Comparison of ENCODE assay signal across 14 cellular contexts in genomic region chr11:36421546-36422155, GRCh38.
A peak's percentile ranks its signal among the peaks of the same experiment; 100 is the strongest.
DNase-seq lines count a peak whose midpoint lies in the region; ATAC-seq and TF ChIP-seq lines count a peak whose summit lies in the region.
"Had no signal": no experiment of that assay in that cellular context is flagged by ENCODE, and none has a peak within 500 bp of the region (broad histone marks: within the 10 kb centered on the region; RNA-seq: fewer than 3 reads in every experiment).

No MANE protein-coding gene starts in this region.

- H3K27me3 Mint-ChIP-seq in stimulated activated naive CD8-positive, alpha-beta T cell treated with anti-CD3 and anti-CD28 coated beads, Interleukin-15, Interleukin-2, amounts not matched to agents 100 ng/mL and 50 ng/mL, for 24 hours: peaks cover 34% of the 10 kb centered on the region
- peaks cover 43% of the 10 kb centered on the region for H3K27me3 Mint-ChIP-seq in activated naive CD8-positive, alpha-beta T cell treated with anti-CD3 and anti-CD28 coated beads for 36 hours

- peak overlapping the region; percentile 84 for H3K27ac ChIP-seq in mesodermal cell (ENCODE audit: low read depth, low read length, severe bottlenecking)
- H3K27ac ChIP-seq in vagina: peak overlapping the region; percentile 39
- H3K27ac ChIP-seq: prostate gland had no signal

- WGBS in mesodermal cell (ENCODE audit: insufficient coverage in 2 of 2), 2 experiments: 92 to 95% methylated on average over 3 of the region's 6 CpGs

- no peak for TF ChIP-seq POLR2A in vagina (IDR thresholded peaks at IDR 0.05)

- H3K36me3 ChIP-seq in mesodermal cell (ENCODE audit: control insufficient read depth, insufficient read depth, low read length) (peaks cover 67% of the 10 kb centered on the region), vagina (peaks cover 0 to 6% of the 10 kb centered on the region in 2 donors)
- H3K36me3 ChIP-seq: prostate gland had no signal

- H3K9me3 ChIP-seq in mesodermal cell (ENCODE audit: control insufficient read depth, low read length): no peaks in the 10 kb centered on the region
- H3K9me3 ChIP-seq in vagina: no peaks in the 10 kb centered on the region
- H3K9me3 ChIP-seq: prostate gland had no signal

- intact Hi-C loops in vagina (cut with DNase I): no loop called here

- H3K4me1 Mint-ChIP-seq in stimulated activated naive CD8-positive, alpha-beta T cell treated with anti-CD3 and anti-CD28 coated beads, Interleukin-15, Interleukin-2, amounts not matched to agents 100 ng/mL and 50 ng/mL, for 24 hours (ENCODE audit: low read depth): peaks cover 75% of the 10 kb centered on the region
- H3K4me1 Mint-ChIP-seq in activated naive CD8-positive, alpha-beta T cell treated with anti-CD3 and anti-CD28 coated beads for 36 hours: peaks cover 29% of the 10 kb centered on the region

- H3K27ac Mint-ChIP-seq in stimulated activated naive CD8-positive, alpha-beta T cell treated with anti-CD3 and anti-CD28 coated beads, Interleukin-15, Interleukin-2, amounts not matched to agents 100 ng/mL and 50 ng/mL, for 24 hours: peak overlapping the region; percentile 88
- H3K27ac Mint-ChIP-seq in activated naive CD8-positive, alpha-beta T cell treated with anti-CD3 and anti-CD28 coated beads for 36 hours: peak overlapping the region; percentile 23
- H3K27ac Mint-ChIP-seq: CD4-positive, CD25-positive, alpha-beta regulatory T cell had no signal

- ATAC-seq in stimulated activated naive CD8-positive, alpha-beta T cell treated with anti-CD3 and anti-CD28 coated beads, Interleukin-15, Interleukin-2, amounts not matched to agents 100 U/mL and 50 U/mL, for 24 hours: no peak
- no peak for ATAC-seq in HG03571 (IDR thresholded peaks at IDR 0.05; ENCODE audit: unreplicated experiment)

- no peak for DNase-seq in stimulated activated naive CD8-positive, alpha-beta T cell treated with anti-CD3 and anti-CD28 coated beads, Interleukin-15, Interleukin-2, amounts not matched to agents 100 U/mL and 50 U/mL, for 24 hours
- DNase-seq in activated naive CD8-positive, alpha-beta T cell treated with anti-CD3 and anti-CD28 coated beads for 36 hours: no peak
- DNase-seq in vagina (ENCODE audit: extremely low spot score in 2 of 2) (no peak), OCI-M1 (lab: John Stamatoyannopoulos, UW) (no peak), inferior parietal cortex (ENCODE audit: extremely low spot score) (no peak)
- DNase-seq: activated effector memory CD4-positive, alpha-beta T cell treated with anti-CD3 and anti-CD28 coated beads, Interleukin-2, amount 50 U/mL, for 16 hours; NCI-H1436; NCI-H524 treated with DMSO at 0.1 percent for 48 hours; SHP77 treated with DMSO at 0.1 percent for 48 hours had no signal

- TF ChIP-seq CTCF in vagina (IDR thresholded peaks at IDR 0.05): no peak

- peaks cover 20% of the 10 kb centered on the region for H3K4me1 ChIP-seq in mesodermal cell (ENCODE audit: control insufficient read depth, insufficient read depth, low read length, poor library complexity, severe bottlenecking)
- peaks cover 39% of the 10 kb centered on the region for H3K4me1 ChIP-seq in vagina
- H3K4me1 ChIP-seq: prostate gland had no signal

- H3K9me3 Mint-ChIP-seq in stimulated activated naive CD8-positive, alpha-beta T cell treated with anti-CD3 and anti-CD28 coated beads, Interleukin-15, Interleukin-2, amounts not matched to agents 100 ng/mL and 50 ng/mL, for 24 hours: no peaks in the 10 kb centered on the region
- no peaks in the 10 kb centered on the region for H3K9me3 Mint-ChIP-seq in activated naive CD8-positive, alpha-beta T cell treated with anti-CD3 and anti-CD28 coated beads for 36 hours

- H3K36me3 Mint-ChIP-seq in stimulated activated naive CD8-positive, alpha-beta T cell treated with anti-CD3 and anti-CD28 coated beads, Interleukin-15, Interleukin-2, amounts not matched to agents 100 ng/mL and 50 ng/mL, for 24 hours (ENCODE audit: low read depth): peaks cover 20% of the 10 kb centered on the region
- peaks cover 7% of the 10 kb centered on the region for H3K36me3 Mint-ChIP-seq in activated naive CD8-positive, alpha-beta T cell treated with anti-CD3 and anti-CD28 coated beads for 36 hours
- H3K36me3 Mint-ChIP-seq: CD4-positive, CD25-positive, alpha-beta regulatory T cell had no signal

- peak overlapping the region; percentile 66 for H3K4me3 Mint-ChIP-seq in stimulated activated naive CD8-positive, alpha-beta T cell treated with anti-CD3 and anti-CD28 coated beads, Interleukin-15, Interleukin-2, amounts not matched to agents 100 ng/mL and 50 ng/mL, for 24 hours
- H3K4me3 Mint-ChIP-seq in activated naive CD8-positive, alpha-beta T cell treated with anti-CD3 and anti-CD28 coated beads for 36 hours: peak overlapping the region; percentile 42
- H3K4me3 Mint-ChIP-seq: CD4-positive, CD25-positive, alpha-beta regulatory T cell had no signal

- H3K27me3 ChIP-seq in vagina: no peaks in the 10 kb centered on the region

- H3K4me3 ChIP-seq in mesodermal cell (ENCODE audit: extremely low read depth, insufficient read depth, low read length, poor library complexity, severe bottlenecking) (no peak overlapping the region), vagina (no peak overlapping the region)
- H3K4me3 ChIP-seq: prostate gland had no signal
